In the genomic region with DNA sequence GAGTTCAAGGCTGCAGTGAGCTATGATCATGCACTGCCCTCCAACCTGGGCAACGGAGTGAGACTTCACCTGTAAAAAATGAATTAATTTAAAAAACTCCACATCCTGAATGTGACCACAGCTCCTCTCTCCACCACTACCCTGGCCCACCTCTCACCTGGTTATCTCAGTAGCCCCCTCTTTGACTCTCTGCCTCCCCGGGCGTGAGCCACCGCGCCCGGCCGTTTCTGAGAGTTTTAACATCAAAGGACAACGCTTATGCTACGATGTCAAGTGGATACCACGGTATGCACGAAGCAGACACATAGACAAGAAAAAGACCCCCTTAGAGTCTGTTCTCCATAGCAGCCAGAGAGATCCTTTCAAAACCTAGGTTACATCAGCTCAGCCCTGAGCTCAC, we compare ENCODE assay signal across 23 cellular contexts. TPM values are rescaled to one million over a fixed set of nuclear protein-coding genes. Genes with fewer than 3 reads are reported as not detected.
"Had no signal": no experiment of that assay in that cellular context is flagged by ENCODE, and none has a peak within 500 bp of the region (broad histone marks: within the 10 kb centered on the region; RNA-seq: fewer than 3 reads in every experiment).

No MANE protein-coding gene starts in this region.

- FAIRE-seq: endometrium, keratinocyte, small intestine had no signal

- H3K9me3 ChIP-seq: heart right ventricle, mucosa of descending colon had no signal

- H3K27ac ChIP-seq: heart right ventricle had no signal

- H3K4me3 Mint-ChIP-seq: activated CD4-positive, alpha-beta memory T cell treated with anti-CD3 and anti-CD28 coated beads for 36 hours; activated naive CD8-positive, alpha-beta T cell treated with anti-CD3 and anti-CD28 coated beads, Interleukin-2, amount 50 U/mL, for 24 hours; activated T-helper 1 cell treated with anti-CD3 and anti-CD28 coated beads, Interleukin-12 subunit alpha, Interleukin-12 subunit beta, Interleukin-2, Interleukin-4 antibody, amounts not matched to agents 30 ng/mL and 10 ng/mL and 1 ng/mL, durations not matched to agents 14 hours and 24 hours and 36 hours; neural crest cell had no signal

- H3K4me3 ChIP-seq: heart right ventricle, mucosa of descending colon had no signal

- H3K36me3 ChIP-seq: heart right ventricle had no signal

- DNase-seq: activated CD4-positive, alpha-beta memory T cell treated with anti-CD3 and anti-CD28 coated beads for 36 hours; activated CD4-positive, alpha-beta T cell treated with anti-CD3 and anti-CD28 coated beads for 1 hour; activated gamma-delta T cell treated with Interleukin-2 at 50 U/mL for 16 hours; activated naive CD8-positive, alpha-beta T cell treated with anti-CD3 and anti-CD28 coated beads, Interleukin-2, amount 50 U/mL, for 24 hours; foreskin fibroblast; heart right ventricle; left colon; mesenchymal stem cell; occipital lobe; small intestine; stimulated activated CD4-positive, alpha-beta T cell treated with anti-CD3 and anti-CD28 coated beads, Interleukin-4, amount 100 ng/mL, for 1 hour; stimulated activated naive CD4-positive, alpha-beta T cell treated with Interleukin-2 at 50 U/mL for 16 hours; T-helper 9 cell had no signal

- H3K27me3 ChIP-seq: heart right ventricle had no signal

- H3K27me3 Mint-ChIP-seq: activated CD4-positive, alpha-beta memory T cell treated with anti-CD3 and anti-CD28 coated beads for 36 hours; activated naive CD8-positive, alpha-beta T cell treated with anti-CD3 and anti-CD28 coated beads, Interleukin-2, amount 50 U/mL, for 24 hours had no signal

- H3K9me3 Mint-ChIP-seq: activated CD4-positive, alpha-beta memory T cell treated with anti-CD3 and anti-CD28 coated beads for 36 hours; activated naive CD8-positive, alpha-beta T cell treated with anti-CD3 and anti-CD28 coated beads, Interleukin-2, amount 50 U/mL, for 24 hours; activated T-helper 1 cell treated with anti-CD3 and anti-CD28 coated beads, Interleukin-12 subunit alpha, Interleukin-12 subunit beta, Interleukin-2, Interleukin-4 antibody, amounts not matched to agents 30 ng/mL and 10 ng/mL and 1 ng/mL, durations not matched to agents 14 hours and 24 hours and 36 hours; neural crest cell had no signal

- H3K27ac Mint-ChIP-seq: activated CD4-positive, alpha-beta memory T cell treated with anti-CD3 and anti-CD28 coated beads for 36 hours; activated naive CD8-positive, alpha-beta T cell treated with anti-CD3 and anti-CD28 coated beads, Interleukin-2, amount 50 U/mL, for 24 hours had no signal

- ATAC-seq: activated naive CD8-positive, alpha-beta T cell treated with anti-CD3 and anti-CD28 coated beads, Interleukin-2, amount 50 U/mL, for 24 hours; heart right ventricle; left colon; mucosa of descending colon; sciatic nerve; SK-N-SH treated with all-trans-retinoic acid at 6 μM for 48 hours had no signal

RNA-seq across cellular contexts. Expression of gene FGD2, which starts 48.7 kb away (rescaled TPM):
- total RNA-seq: chondrocyte, epithelial cell of proximal tubule, fibroblast of lung, neural crest cell had no signal
- polyA plus RNA-seq: fibroblast of lung had no signal
